In the genomic region with DNA sequence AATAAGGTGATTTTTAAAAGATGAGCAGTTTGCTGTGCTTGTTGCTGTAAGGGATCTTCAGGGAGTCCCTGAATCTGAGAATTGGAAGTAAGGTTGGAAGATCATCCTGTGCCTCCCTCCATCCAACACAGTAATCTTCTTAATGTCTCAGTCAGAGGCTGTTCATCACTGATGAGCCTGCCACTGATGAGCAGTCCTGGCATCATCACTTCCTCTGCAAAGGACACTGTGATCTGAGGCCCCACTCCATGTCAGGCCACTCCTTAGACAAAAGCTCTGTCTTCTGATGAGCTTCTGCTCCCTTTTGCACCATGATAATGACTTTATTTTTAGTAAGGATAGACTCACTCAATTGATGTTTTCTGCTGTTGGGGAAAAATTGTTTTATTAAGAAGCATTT, we compare ENCODE assay signal across 18 cellular contexts.
DNase-seq lines count a peak whose midpoint lies in the region; ATAC-seq, FAIRE-seq and TF ChIP-seq lines count a peak whose summit lies in the region.
"Had no signal": no experiment of that assay in that cellular context is flagged by ENCODE, and none has a peak within 500 bp of the region (broad histone marks: within the 10 kb centered on the region; RNA-seq: fewer than 3 reads in every experiment).

No MANE protein-coding gene starts in this region.

- no peak overlapping the region for H3K9ac ChIP-seq in neuronal stem cell (ENCODE audit: low read depth, low read length, poor library complexity)

- no peak overlapping the region for H3K4ac ChIP-seq in neuronal stem cell (ENCODE audit: low read length)

- POLR2A ChIA-PET in activated B cell treated with CpG ODN at 0.5 μM for 24 hours (lab: Charles Lee) = interaction anchor here (0.8 to 2.4 kb wide), 5 partner anchors 17 to 307 kb away, joined by 3 to 35 read pairs (median 3); no protein-coding TSS in a partner anchor

- H3K79me2 ChIP-seq in GM23338 (replicated peaks; ENCODE audit: insufficient read depth) = peaks cover 97% of the 10 kb centered on the region

- no peak overlapping the region for H3K14ac ChIP-seq in neuronal stem cell (ENCODE audit: low read length)

- peak; percentile 22 for DNase-seq in NOMO-1 treated with DMSO at 0.1 percent for 48 hours (lab: John Stamatoyannopoulos, UW; ENCODE audit: unreplicated experiment)
- no peak for DNase-seq in NOMO-1 treated with dmso at 0.1 percent for 144 hours (lab: John Stamatoyannopoulos, UW; ENCODE audit: unreplicated experiment)
- no peak for DNase-seq in GM23338 (ENCODE audit: low spot score)
- no peak for DNase-seq in activated B cell treated with CpG ODN at 0.5 μM for 24 hours
- no peak for DNase-seq in neuronal stem cell (ENCODE audit: low spot score)
- DNase-seq in NCI-H2081 treated with DMSO at 0.1 percent for 48 hours (lab: John Stamatoyannopoulos, UW) = no peak
- DNase-seq in pancreas = no peak
- no peak for DNase-seq in kidney glomerular epithelial cell (lab: John Stamatoyannopoulos, UW)
- DNase-seq: 8988T; naive thymus-derived CD8-positive, alpha-beta T cell; NCI-H1694 treated with DMSO at 0.1 percent for 48 hours; NCI-H526; right lobe of liver; substantia nigra; T1000 had no signal

- H3K36me3 ChIP-seq in GM23338 (ENCODE audit: insufficient read depth) (no peaks in the 10 kb centered on the region), neuronal stem cell (replicated peaks in 1 of 2; ENCODE audit: control insufficient read depth in 2 of 2, insufficient read depth in 2 of 2, low read length in 2 of 2) (no peaks in the 10 kb centered on the region), pancreas (no peaks in the 10 kb centered on the region)
- H3K36me3 ChIP-seq: right lobe of liver had no signal

- peaks cover 12% of the 10 kb centered on the region for H3K36me3 Mint-ChIP-seq in GM23338 (ENCODE audit: low read depth)
- no peaks in the 10 kb centered on the region for H3K36me3 Mint-ChIP-seq in activated B cell treated with CpG ODN at 0.5 μM for 24 hours (ENCODE audit: low read depth)

- no peak overlapping the region for H3K23ac ChIP-seq in neuronal stem cell (ENCODE audit: low read depth, low read length, poor library complexity)

- H3K4me1 ChIP-seq in GM23338 (ENCODE audit: insufficient read depth) = peaks cover 55% of the 10 kb centered on the region
- H3K4me1 ChIP-seq in neuronal stem cell (ENCODE audit: control insufficient read depth in 2 of 2, insufficient read depth in 1 of 2, low read depth in 1 of 2, low read length in 2 of 2) = peaks cover 4 to 14% of the 10 kb centered on the region in 2 donors
- H3K4me1 ChIP-seq in pancreas = no peaks in the 10 kb centered on the region
- H3K4me1 ChIP-seq: right lobe of liver had no signal

- no peak overlapping the region for H3K27ac ChIP-seq in GM23338 (ENCODE audit: low read depth)
- no peak overlapping the region for H3K27ac ChIP-seq in neuronal stem cell (replicated peaks; ENCODE audit: low read length)
- no peak overlapping the region for H3K27ac ChIP-seq in pancreas
- H3K27ac ChIP-seq: coronary artery, right lobe of liver had no signal

- H2BK15ac ChIP-seq in neuronal stem cell (ENCODE audit: low read length) = no peak overlapping the region

- ATAC-seq in GM23338 (no peak), activated B cell treated with CpG ODN at 0.5 μM for 24 hours (ENCODE audit: low read depth) (no peak), pancreas (no peak)
- ATAC-seq: K562; naive thymus-derived CD8-positive, alpha-beta T cell; right lobe of liver; Right ventricle myocardium inferior had no signal

- CTCF ChIA-PET in activated B cell treated with CpG ODN at 0.5 μM for 24 hours (lab: Charles Lee) = no interaction called here

- H2AK5ac ChIP-seq in neuronal stem cell (ENCODE audit: low read depth, low read length) = no peak overlapping the region

- H3K4me3 Mint-ChIP-seq in GM23338 (no peak overlapping the region), activated B cell treated with CpG ODN at 0.5 μM for 24 hours (peak overlapping the region; percentile 42)
- H3K4me3 Mint-ChIP-seq: naive thymus-derived CD8-positive, alpha-beta T cell had no signal

- H3K27ac Mint-ChIP-seq in GM23338 = no peak overlapping the region
- H3K27ac Mint-ChIP-seq in activated B cell treated with CpG ODN at 0.5 μM for 24 hours = peak overlapping the region; percentile 92

- no peak overlapping the region for H4K8ac ChIP-seq in neuronal stem cell (ENCODE audit: low read depth, low read length)

- H3K4me1 Mint-ChIP-seq in GM23338 (peaks cover 82% of the 10 kb centered on the region), activated B cell treated with CpG ODN at 0.5 μM for 24 hours (peaks cover 88% of the 10 kb centered on the region)

- H3K9me3 ChIP-seq in neuronal stem cell (replicated peaks in 1 of 2; ENCODE audit: control insufficient read depth in 2 of 2, insufficient read depth in 1 of 2, low read depth in 1 of 2, low read length in 2 of 2) (no peaks in the 10 kb centered on the region), pancreas (no peaks in the 10 kb centered on the region)
- H3K9me3 ChIP-seq: right lobe of liver had no signal

- H4K20me1 ChIP-seq in GM23338 (replicated peaks; ENCODE audit: insufficient read depth) = peaks cover 15% of the 10 kb centered on the region

- no peak overlapping the region for H3K4me3 ChIP-seq in GM23338
- no peak overlapping the region for H3K4me3 ChIP-seq in neuronal stem cell (ENCODE audit: low read length in 2 of 2)
- H3K4me3 ChIP-seq in pancreas = no peak overlapping the region
- H3K4me3 ChIP-seq: coronary artery, K562, right lobe of liver had no signal

- TF ChIP-seq CTCF in GM23338 (conservative IDR thresholded peaks at IDR 0.05; ENCODE audit: low read depth in 2 of 2) (no peak), activated B cell treated with CpG ODN at 0.5 μM for 24 hours (IDR thresholded peaks at IDR 0.05) (no peak), pancreas (IDR thresholded peaks at IDR 0.05) (no peak)

- no peaks in the 10 kb centered on the region for H3K9me2 ChIP-seq in GM23338 (ENCODE audit: insufficient read depth)

- H2BK5ac ChIP-seq in neuronal stem cell (ENCODE audit: low read length) = no peak overlapping the region

- peak overlapping the region; percentile 57 for H3K18ac ChIP-seq in neuronal stem cell (ENCODE audit: low read length)

- H3F3A ChIP-seq in GM23338 (replicated peaks; ENCODE audit: low read depth) = no peaks in the 10 kb centered on the region

- no peak for FAIRE-seq in pancreas (lab: Jason Lieb, UNC)
- FAIRE-seq: K562 had no signal

- H3K27me3 ChIP-seq in GM23338 (ENCODE audit: insufficient read depth) (no peaks in the 10 kb centered on the region), neuronal stem cell (ENCODE audit: control insufficient read depth in 3 of 3, insufficient read depth in 3 of 3, low read depth in 1 of 3, low read length in 3 of 3) (no peaks in the 10 kb centered on the region), pancreas (no peaks in the 10 kb centered on the region)
- H3K27me3 ChIP-seq: right lobe of liver had no signal

- H2AFZ ChIP-seq in GM23338 (no peak overlapping the region), neuronal stem cell (ENCODE audit: low read length) (no peak overlapping the region)

- H3K79me1 ChIP-seq in neuronal stem cell (ENCODE audit: low read depth, low read length) = no peaks in the 10 kb centered on the region

- peak overlapping the region; percentile 28; the same call in 1 of the 2 replicates for H3K4me2 ChIP-seq in GM23338
- no peak overlapping the region for H3K4me2 ChIP-seq in neuronal stem cell (ENCODE audit: insufficient read depth, low read length, poor library complexity, severe bottlenecking)

- H2BK12ac ChIP-seq in neuronal stem cell (ENCODE audit: low read length) = no peak overlapping the region

- H3K27me3 Mint-ChIP-seq in GM23338 (ENCODE audit: insufficient read depth, low read depth, poor library complexity) = peaks cover 11% of the 10 kb centered on the region
- H3K27me3 Mint-ChIP-seq in activated B cell treated with CpG ODN at 0.5 μM for 24 hours = no peaks in the 10 kb centered on the region

- intact Hi-C loops in activated B cell treated with CpG ODN at 0.5 μM for 24 hours (cut with micrococcal nuclease) (loop anchor here (1.0 to 5.0 kb wide), 5 partner anchors 16 to 110 kb away; no protein-coding TSS in a partner anchor), pancreas (cut with DNase I) (no loop called here)

- H3K9me3 Mint-ChIP-seq in GM23338 (peaks cover 6% of the 10 kb centered on the region; the same call in 2 of the 3 replicates), activated B cell treated with CpG ODN at 0.5 μM for 24 hours (peaks cover 2% of the 10 kb centered on the region)

- H4K91ac ChIP-seq in neuronal stem cell (ENCODE audit: low read depth, low read length, poor library complexity) = no peak overlapping the region

- H2BK120ac ChIP-seq in neuronal stem cell (ENCODE audit: low read depth, low read length) = no peak overlapping the region

TF ChIP-seq in GM23338, 12 proteins besides CTCF, POLR2A, EP300 and RAD21 (continues in another document):
- TF ChIP-seq STAT1 (IDR thresholded peaks at IDR 0.05; ENCODE audit: unreplicated experiment) (no peak), EZH2 (IDR thresholded peaks at IDR 0.05; ENCODE audit: low read depth, unreplicated experiment) (no peak), NANOG (IDR thresholded peaks at IDR 0.05; ENCODE audit: borderline replicate concordance) (no peak)
- TF ChIP-seq, protein P1, sequence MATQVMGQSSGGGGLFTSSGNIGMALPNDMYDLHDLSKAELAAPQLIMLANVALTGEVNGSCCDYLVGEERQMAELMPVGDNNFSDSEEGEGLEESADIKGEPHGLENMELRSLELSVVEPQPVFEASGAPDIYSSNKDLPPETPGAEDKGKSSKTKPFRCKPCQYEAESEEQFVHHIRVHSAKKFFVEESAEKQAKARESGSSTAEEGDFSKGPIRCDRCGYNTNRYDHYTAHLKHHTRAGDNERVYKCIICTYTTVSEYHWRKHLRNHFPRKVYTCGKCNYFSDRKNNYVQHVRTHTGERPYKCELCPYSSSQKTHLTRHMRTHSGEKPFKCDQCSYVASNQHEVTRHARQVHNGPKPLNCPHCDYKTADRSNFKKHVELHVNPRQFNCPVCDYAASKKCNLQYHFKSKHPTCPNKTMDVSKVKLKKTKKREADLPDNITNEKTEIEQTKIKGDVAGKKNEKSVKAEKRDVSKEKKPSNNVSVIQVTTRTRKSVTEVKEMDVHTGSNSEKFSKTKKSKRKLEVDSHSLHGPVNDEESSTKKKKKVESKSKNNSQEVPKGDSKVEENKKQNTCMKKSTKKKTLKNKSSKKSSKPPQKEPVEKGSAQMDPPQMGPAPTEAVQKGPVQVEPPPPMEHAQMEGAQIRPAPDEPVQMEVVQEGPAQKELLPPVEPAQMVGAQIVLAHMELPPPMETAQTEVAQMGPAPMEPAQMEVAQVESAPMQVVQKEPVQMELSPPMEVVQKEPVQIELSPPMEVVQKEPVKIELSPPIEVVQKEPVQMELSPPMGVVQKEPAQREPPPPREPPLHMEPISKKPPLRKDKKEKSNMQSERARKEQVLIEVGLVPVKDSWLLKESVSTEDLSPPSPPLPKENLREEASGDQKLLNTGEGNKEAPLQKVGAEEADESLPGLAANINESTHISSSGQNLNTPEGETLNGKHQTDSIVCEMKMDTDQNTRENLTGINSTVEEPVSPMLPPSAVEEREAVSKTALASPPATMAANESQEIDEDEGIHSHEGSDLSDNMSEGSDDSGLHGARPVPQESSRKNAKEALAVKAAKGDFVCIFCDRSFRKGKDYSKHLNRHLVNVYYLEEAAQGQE (IDR thresholded peaks at IDR 0.05; ENCODE audit: unreplicated experiment) = no peak
